Comparison of ENCODE assay signal across 20 cellular contexts in the genomic region with DNA sequence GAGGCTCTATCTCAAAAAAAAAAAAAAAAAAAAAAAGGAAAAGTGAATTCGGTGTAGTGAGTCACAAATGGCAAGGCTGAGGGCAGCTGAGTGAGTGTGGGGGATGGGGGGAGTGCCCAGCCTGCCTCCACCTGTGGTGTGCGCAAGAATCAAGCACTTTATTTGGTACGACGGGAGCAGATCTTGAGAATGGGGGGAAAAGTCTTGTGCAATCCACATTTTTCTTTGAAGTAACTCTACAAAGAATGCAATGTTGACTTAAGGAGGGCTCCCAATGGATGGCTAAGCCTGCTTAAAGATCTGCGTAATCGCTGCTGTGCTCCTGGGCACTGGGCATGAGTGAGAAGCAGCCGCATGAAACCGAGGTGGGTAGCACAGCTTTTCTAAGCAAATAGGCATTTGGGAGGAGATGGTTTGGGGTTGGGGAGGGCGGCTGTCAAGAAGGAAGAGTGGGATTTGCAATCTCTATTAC. TPM values are rescaled to one million over a fixed set of nuclear protein-coding genes. Genes with fewer than 3 reads are reported as not detected.
A peak's percentile ranks its signal among the peaks of the same experiment; 100 is the strongest.
DNase-seq lines count a peak whose midpoint lies in the region; ATAC-seq and TF ChIP-seq lines count a peak whose summit lies in the region.
"Had no signal": no experiment of that assay in that cellular context is flagged by ENCODE, and none has a peak within 500 bp of the region (broad histone marks: within the 10 kb centered on the region; RNA-seq: fewer than 3 reads in every experiment).

No MANE protein-coding gene starts in this region.

- no TSS peak for BruUV-seq in PC-9 (replicated peaks; lab: Mats Ljungman, UMichigan)

- H3K27me3 Mint-ChIP-seq in GM23338 (ENCODE audit: insufficient read depth, low read depth, poor library complexity), result peaks cover 3% of the 10 kb centered on the region

- H3K27ac Mint-ChIP-seq in GM23338, result no peak overlapping the region
- H3K27ac Mint-ChIP-seq: activated CD8-positive, alpha-beta T cell treated with anti-CD3 and anti-CD28 coated beads, Interleukin-2, amount 10 ng/mL, durations not matched to agents 7 days and 5 days; activated T-helper 17 cell treated with anti-CD3 and anti-CD28 coated beads, Interleukin-2, amount 50 U/mL, for 72 hours; naive thymus-derived CD4-positive, alpha-beta T cell had no signal

- H3K4me3 ChIP-seq in GM23338 (no peak overlapping the region), PC-9 (peak overlapping the region; percentile 40), fibroblast of villous mesenchyme (ENCODE audit: low read depth, low read length) (no peak overlapping the region), prostate gland (no peak overlapping the region)
- H3K4me3 ChIP-seq: right atrium auricular region, SJCRH30, uterus had no signal

- H3K4me3 Mint-ChIP-seq in GM23338, result no peak overlapping the region
- H3K4me3 Mint-ChIP-seq: activated CD8-positive, alpha-beta T cell treated with anti-CD3 and anti-CD28 coated beads, Interleukin-2, amount 10 ng/mL, durations not matched to agents 7 days and 5 days; activated T-helper 17 cell treated with anti-CD3 and anti-CD28 coated beads, Interleukin-2, amount 50 U/mL, for 72 hours; naive thymus-derived CD4-positive, alpha-beta T cell had no signal

- 0 out of 2 replicates have a peak overlapping the region, but pooled peaks have one; percentile 32 for H3K4me2 ChIP-seq in GM23338
- H3K4me2 ChIP-seq in PC-9, result peak overlapping the region; percentile 78

- H3F3A ChIP-seq in GM23338 (replicated peaks; ENCODE audit: low read depth), result no peaks in the 10 kb centered on the region
- peaks cover 26% of the 10 kb centered on the region for H3F3A ChIP-seq in PC-9 (ENCODE audit: insufficient read depth, low read depth)

- H3K9me2 ChIP-seq in GM23338 (ENCODE audit: insufficient read depth) (no peaks in the 10 kb centered on the region), PC-9 (ENCODE audit: insufficient read depth) (no peaks in the 10 kb centered on the region)

- CTCF ChIA-PET in PC-9 (lab: Charles Lee), result no interaction called here

- no peaks in the 10 kb centered on the region for H3K36me3 ChIP-seq in GM23338 (ENCODE audit: insufficient read depth)
- H3K36me3 ChIP-seq in PC-9 (ENCODE audit: low read depth), result 0 out of 2 replicates have a peak, but pooled peaks cover 6% of the 10 kb centered on the region
- no peaks in the 10 kb centered on the region for H3K36me3 ChIP-seq in prostate gland
- H3K36me3 ChIP-seq: right atrium auricular region, SJCRH30, uterus had no signal

- H3K27me3 ChIP-seq in GM23338 (ENCODE audit: insufficient read depth), result no peaks in the 10 kb centered on the region
- H3K27me3 ChIP-seq in PC-9 (ENCODE audit: insufficient read depth, low read depth), result no peaks in the 10 kb centered on the region
- H3K27me3 ChIP-seq in prostate gland (replicated peaks; ENCODE audit: insufficient read depth), result no peaks in the 10 kb centered on the region
- H3K27me3 ChIP-seq: right atrium auricular region, SJCRH30, uterus had no signal

- no peaks in the 10 kb centered on the region for H4K20me1 ChIP-seq in GM23338 (replicated peaks; ENCODE audit: insufficient read depth)
- H4K20me1 ChIP-seq in PC-9 (ENCODE audit: insufficient read depth), result no peaks in the 10 kb centered on the region

- POLR2A ChIA-PET in PC-9 (lab: Charles Lee; ENCODE audit: unreplicated experiment), result interaction anchor here (0.6 kb wide), 1 partner anchor 9 kb away, joined by 4 read pairs; no protein-coding TSS in a partner anchor

- TF ChIP-seq CTCF in GM23338 (conservative IDR thresholded peaks at IDR 0.05; ENCODE audit: low read depth in 2 of 2), result no peak
- TF ChIP-seq CTCF in PC-9 (conservative IDR thresholded peaks at IDR 0.05), result no peak
- no peak for TF ChIP-seq CTCF in fibroblast of villous mesenchyme (IDR thresholded peaks at IDR 0.05; ENCODE audit: insufficient read depth, low read depth, low read length)
- TF ChIP-seq CTCF in prostate gland (IDR thresholded peaks at IDR 0.05), result no peak

- H2AFZ ChIP-seq in GM23338 (0 out of 2 replicates have a peak overlapping the region, but pooled peaks have one; percentile 56), PC-9 (no peak overlapping the region)

- no peaks in the 10 kb centered on the region for H3K9me3 Mint-ChIP-seq in GM23338
- H3K9me3 Mint-ChIP-seq: activated T-helper 17 cell treated with anti-CD3 and anti-CD28 coated beads, Interleukin-2, amount 50 U/mL, for 72 hours had no signal

- DNase-seq in GM23338 (ENCODE audit: low spot score), result peak; percentile 45
- peak; percentile 82 to 98 for DNase-seq in PC-9
- DNase-seq in fibroblast of villous mesenchyme (ENCODE audit: low read depth), result peak; percentile 5
- peak; percentile 82 for DNase-seq in prostate gland (ENCODE audit: low spot score)
- no peak for DNase-seq in GM19240 (ENCODE audit: insufficient read length, low spot score)
- no peak for DNase-seq in foreskin melanocyte
- DNase-seq: activated CD8-positive, alpha-beta T cell treated with anti-CD3 and anti-CD28 coated beads, Interleukin-2, amount 10 ng/mL, durations not matched to agents 7 days and 5 days; GDM1; islet precursor cell; naive thymus-derived CD4-positive, alpha-beta T cell; NCI-H1694 treated with DMSO at 0.1 percent for 48 hours; SJCRH30; stimulated activated CD4-positive, alpha-beta T cell treated with anti-CD3 and anti-CD28 coated beads, Interleukin-4, amount 100 ng/mL, for 1 hour; uterus had no signal

- H3K4me1 ChIP-seq in GM23338 (ENCODE audit: insufficient read depth) (peaks cover 6% of the 10 kb centered on the region), PC-9 (replicated peaks; ENCODE audit: insufficient read depth) (peaks cover 26% of the 10 kb centered on the region), prostate gland (replicated peaks) (no peaks in the 10 kb centered on the region)
- H3K4me1 ChIP-seq: SJCRH30, uterus had no signal

- H3K36me3 Mint-ChIP-seq in GM23338 (ENCODE audit: low read depth), result no peaks in the 10 kb centered on the region

- WGBS in prostate gland, result 48% methylated on average over 9 of the region's 9 CpGs

- ATAC-seq in GM23338 (peak; percentile 65), GM21825 (IDR thresholded peaks at IDR 0.05; ENCODE audit: unreplicated experiment) (no peak), HG03139 (IDR thresholded peaks at IDR 0.05; ENCODE audit: unreplicated experiment) (no peak)
- ATAC-seq: activated CD8-positive, alpha-beta T cell treated with anti-CD3 and anti-CD28 coated beads, Interleukin-2, amount 10 ng/mL, durations not matched to agents 7 days and 5 days; activated T-helper 17 cell treated with anti-CD3 and anti-CD28 coated beads, Interleukin-2, amount 50 U/mL, for 72 hours; naive thymus-derived CD4-positive, alpha-beta T cell had no signal

- no peak for TF ChIP-seq POLR2A in prostate gland (IDR thresholded peaks at IDR 0.05)

- H3K79me2 ChIP-seq in GM23338 (replicated peaks; ENCODE audit: insufficient read depth) (no peaks in the 10 kb centered on the region), PC-9 (ENCODE audit: low read depth) (peaks cover 4% of the 10 kb centered on the region; the same call in 1 of the 2 replicates)

- H3K27ac ChIP-seq in GM23338 (ENCODE audit: low read depth) (no peak overlapping the region), PC-9 (peak overlapping the region; percentile 65), prostate gland (peak overlapping the region; percentile 23 to 62)
- H3K27ac ChIP-seq: C4-2B, right atrium auricular region, SJCRH30, uterus had no signal

- H3K4me1 Mint-ChIP-seq in GM23338, result peaks cover 16% of the 10 kb centered on the region
- H3K4me1 Mint-ChIP-seq: activated T-helper 17 cell treated with anti-CD3 and anti-CD28 coated beads, Interleukin-2, amount 50 U/mL, for 72 hours; naive thymus-derived CD4-positive, alpha-beta T cell had no signal

- H3K9me3 ChIP-seq in PC-9 (ENCODE audit: insufficient read depth, low read depth) (peaks cover 3% of the 10 kb centered on the region; the same call in 1 of the 2 replicates), prostate gland (no peaks in the 10 kb centered on the region)
- H3K9me3 ChIP-seq: SJCRH30, uterus had no signal

- intact Hi-C loops in PC-9 (cut with micrococcal nuclease; ENCODE audit: unreplicated experiment) (no loop called here), prostate gland (cut with DNase I) (no loop called here)

TF ChIP-seq in GM23338, 12 proteins besides CTCF, POLR2A, EP300 and RAD21 (continues in another document):
- no peak for TF ChIP-seq ZNF331 (CRISPR knock-in tag; IDR thresholded peaks at IDR 0.05; ENCODE audit: low read depth)
- no peak for TF ChIP-seq EZH2phosphoT487 (IDR thresholded peaks at IDR 0.05; ENCODE audit: unreplicated experiment)
- TF ChIP-seq, protein P1, sequence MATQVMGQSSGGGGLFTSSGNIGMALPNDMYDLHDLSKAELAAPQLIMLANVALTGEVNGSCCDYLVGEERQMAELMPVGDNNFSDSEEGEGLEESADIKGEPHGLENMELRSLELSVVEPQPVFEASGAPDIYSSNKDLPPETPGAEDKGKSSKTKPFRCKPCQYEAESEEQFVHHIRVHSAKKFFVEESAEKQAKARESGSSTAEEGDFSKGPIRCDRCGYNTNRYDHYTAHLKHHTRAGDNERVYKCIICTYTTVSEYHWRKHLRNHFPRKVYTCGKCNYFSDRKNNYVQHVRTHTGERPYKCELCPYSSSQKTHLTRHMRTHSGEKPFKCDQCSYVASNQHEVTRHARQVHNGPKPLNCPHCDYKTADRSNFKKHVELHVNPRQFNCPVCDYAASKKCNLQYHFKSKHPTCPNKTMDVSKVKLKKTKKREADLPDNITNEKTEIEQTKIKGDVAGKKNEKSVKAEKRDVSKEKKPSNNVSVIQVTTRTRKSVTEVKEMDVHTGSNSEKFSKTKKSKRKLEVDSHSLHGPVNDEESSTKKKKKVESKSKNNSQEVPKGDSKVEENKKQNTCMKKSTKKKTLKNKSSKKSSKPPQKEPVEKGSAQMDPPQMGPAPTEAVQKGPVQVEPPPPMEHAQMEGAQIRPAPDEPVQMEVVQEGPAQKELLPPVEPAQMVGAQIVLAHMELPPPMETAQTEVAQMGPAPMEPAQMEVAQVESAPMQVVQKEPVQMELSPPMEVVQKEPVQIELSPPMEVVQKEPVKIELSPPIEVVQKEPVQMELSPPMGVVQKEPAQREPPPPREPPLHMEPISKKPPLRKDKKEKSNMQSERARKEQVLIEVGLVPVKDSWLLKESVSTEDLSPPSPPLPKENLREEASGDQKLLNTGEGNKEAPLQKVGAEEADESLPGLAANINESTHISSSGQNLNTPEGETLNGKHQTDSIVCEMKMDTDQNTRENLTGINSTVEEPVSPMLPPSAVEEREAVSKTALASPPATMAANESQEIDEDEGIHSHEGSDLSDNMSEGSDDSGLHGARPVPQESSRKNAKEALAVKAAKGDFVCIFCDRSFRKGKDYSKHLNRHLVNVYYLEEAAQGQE (IDR thresholded peaks at IDR 0.05; ENCODE audit: unreplicated experiment), result no peak

RNA-seq across cellular contexts. Expression of a gene that starts 28.2 kb away (rescaled TPM):
- 2.1 and 2.3 TPM in 2 replicates for total RNA-seq in GM23338 (2014; rRNA removed; shearing (Covaris generic))
- 2.1 and 2.9 TPM in 2 replicates for polyA plus RNA-seq in GM23338 (2016; fragmentation: Nextera tagmentation; extraction: Ambion mirVana)
- 11.9 and 17.2 TPM in 2 replicates for total RNA-seq in PC-9 (2021)
- not detected in 2 replicates for total RNA-seq in fibroblast of villous mesenchyme
- 10 to 100 TPM; 43.7 to 56.1 TPM for total RNA-seq in prostate gland
- total RNA-seq: activated CD8-positive, alpha-beta T cell treated with anti-CD3 and anti-CD28 coated beads, Interleukin-2, amount 10 ng/mL, durations not matched to agents 7 days and 5 days; activated T-helper 17 cell treated with anti-CD3 and anti-CD28 coated beads, Interleukin-2, amount 50 U/mL, for 72 hours; dermis microvascular lymphatic vessel endothelial cell; naive thymus-derived CD4-positive, alpha-beta T cell; right atrium auricular region had no signal

Comparison
In these comparisons a context has a peak if more than half of its experiments do, and no peak if none do; other contexts are left out.
1. DNase-seq: peak in GM23338 (single experiment), PC-9 (2 of 2), fibroblast of villous mesenchyme (single experiment) and prostate gland (single experiment); none in GM19240 (single experiment) and foreskin melanocyte (single experiment).